8 cellular contexts compared by ENCODE assay signal in genomic region chr4:10018818-10019438, GRCh38.
DNase-seq lines count a peak whose midpoint lies in the region; ATAC-seq lines count a peak whose summit lies in the region.

No MANE protein-coding gene starts in this region.

- H3K36me3 ChIP-seq in KOPT-K1 (ENCODE audit: insufficient read depth, low read length): no peaks in the 10 kb centered on the region

- H3K9me3 ChIP-seq in KOPT-K1 (ENCODE audit: insufficient read depth, low read length, poor library complexity, severe bottlenecking): no peaks in the 10 kb centered on the region

- DNase-seq in DMS79 treated with DMSO at 0.1 percent for 48 hours (lab: John Stamatoyannopoulos, UW): peak; percentile 75
- peak; percentile 63 for DNase-seq in SIG-M5 (lab: John Stamatoyannopoulos, UW)
- peak; percentile 96 for DNase-seq in activated naive CD4-positive, alpha-beta T cell treated with anti-CD3 and anti-CD28 coated beads, Interleukin-2, amount 10 ng/mL, durations not matched to agents 7 days and 5 days
- peak; percentile 93 for DNase-seq in germinal center (ENCODE audit: low spot score)
- DNase-seq in non-pigmented ciliary epithelial cell (ENCODE audit: low read depth): peak; percentile 79
- DNase-seq in substantia nigra (lab: John Stamatoyannopoulos, UW): peak; percentile 46 to 96 (median 87)

- peak; percentile 99 for ATAC-seq in GM21619 (IDR thresholded peaks at IDR 0.05; ENCODE audit: unreplicated experiment)

- H3K4me3 Mint-ChIP-seq in activated naive CD4-positive, alpha-beta T cell treated with anti-CD3 and anti-CD28 coated beads, Interleukin-2, amount 10 ng/mL, durations not matched to agents 7 days and 5 days: peak overlapping the region; percentile 81

- CTCF ChIA-PET in activated naive CD4-positive, alpha-beta T cell treated with anti-CD3 and anti-CD28 coated beads, Interleukin-2, amount 10 ng/mL, durations not matched to agents 7 days and 5 days (lab: Charles Lee): interaction anchor here (0.6 to 3.0 kb wide), 13 partner anchors 9 to 532 kb away, joined by 3 to 14 read pairs (median 3); no protein-coding TSS in a partner anchor

- H3K27ac ChIP-seq in KOPT-K1 (ENCODE audit: low read depth, low read length, poor library complexity, severe bottlenecking) (peak overlapping the region; percentile 26), substantia nigra (ENCODE audit: low read depth, low read length, poor library complexity, severe bottlenecking) (peak overlapping the region; percentile 86)

- H3K27ac Mint-ChIP-seq in activated naive CD4-positive, alpha-beta T cell treated with anti-CD3 and anti-CD28 coated beads, Interleukin-2, amount 10 ng/mL, durations not matched to agents 7 days and 5 days: peak overlapping the region; percentile 96

- H3K9me3 Mint-ChIP-seq in activated naive CD4-positive, alpha-beta T cell treated with anti-CD3 and anti-CD28 coated beads, Interleukin-2, amount 10 ng/mL, durations not matched to agents 7 days and 5 days: no peaks in the 10 kb centered on the region

- H3K27me3 Mint-ChIP-seq in activated naive CD4-positive, alpha-beta T cell treated with anti-CD3 and anti-CD28 coated beads, Interleukin-2, amount 10 ng/mL, durations not matched to agents 7 days and 5 days: peaks cover 13% of the 10 kb centered on the region

- no peaks in the 10 kb centered on the region for H3K36me3 Mint-ChIP-seq in activated naive CD4-positive, alpha-beta T cell treated with anti-CD3 and anti-CD28 coated beads, Interleukin-2, amount 10 ng/mL, durations not matched to agents 7 days and 5 days

- H3K4me1 Mint-ChIP-seq in activated naive CD4-positive, alpha-beta T cell treated with anti-CD3 and anti-CD28 coated beads, Interleukin-2, amount 10 ng/mL, durations not matched to agents 7 days and 5 days: peaks cover 23% of the 10 kb centered on the region

Comparison
In these comparisons a context has a peak if more than half of its experiments do, and no peak if none do; other contexts are left out.
1. Peak in every context shown above with its lines: DNase-seq, ATAC-seq and H3K27ac ChIP-seq.